9 cellular contexts compared by ENCODE assay signal in genomic region chr15:42735382-42736165, GRCh38. TPM values are rescaled to one million over a fixed set of nuclear protein-coding genes. Genes with fewer than 3 reads are reported as not detected.
DNase-seq lines count a peak whose midpoint lies in the region; ATAC-seq and TF ChIP-seq lines count a peak whose summit lies in the region.
"Had no signal": no experiment of that assay in that cellular context is flagged by ENCODE, and none has a peak within 500 bp of the region (broad histone marks: within the 10 kb centered on the region; RNA-seq: fewer than 3 reads in every experiment).

No MANE protein-coding gene starts in this region.

- H3K4me3 ChIP-seq in MM.1S (ENCODE audit: low read length) = peak overlapping the region; percentile 82
- peak overlapping the region; percentile 80 for H3K4me3 ChIP-seq in neural cell (ENCODE audit: low read length)

- no peaks in the 10 kb centered on the region; the same call in 1 of the 2 replicates for H3K36me3 ChIP-seq in MM.1S (replicated peaks; ENCODE audit: insufficient read depth, low read length)
- no peaks in the 10 kb centered on the region for H3K36me3 ChIP-seq in neural cell (ENCODE audit: insufficient read depth, low read length)

- H3K4me1 ChIP-seq in MM.1S (ENCODE audit: low read length) = peaks cover 6% of the 10 kb centered on the region; the same call in 1 of the 2 replicates

- peak overlapping the region; percentile 57 to 88 for H3K27ac Mint-ChIP-seq in effector memory CD8-positive, alpha-beta T cell

- CTCF ChIA-PET in GM10248 (lab: Yijun Ruan, JAX) = interaction anchor here (1.0 to 1.7 kb wide), 3 partner anchors 13 to 29 kb away, joined by 3 to 7 read pairs (median 3); no protein-coding TSS in a partner anchor

- H3K27ac ChIP-seq in C4-2B (peak overlapping the region; percentile 82), MM.1S (ENCODE audit: low read length) (no peak overlapping the region), neural cell (ENCODE audit: low read length) (no peak overlapping the region)

- no peak for DNase-seq in MM.1S
- no peak for DNase-seq in effector memory CD8-positive, alpha-beta T cell
- no peak for DNase-seq in AG08396 (ENCODE audit: low spot score)
- DNase-seq in T1000 (lab: John Stamatoyannopoulos, UW) = no peak
- no peak for DNase-seq in LoVo (ENCODE audit: low spot score)
- DNase-seq in GM10248 (ENCODE audit: extremely low spot score) = no peak
- DNase-seq: NCI-H187 had no signal

- H3K9me3 ChIP-seq in MM.1S (replicated peaks; ENCODE audit: insufficient read depth, low read length) (no peaks in the 10 kb centered on the region), neural cell (ENCODE audit: low read length) (no peaks in the 10 kb centered on the region)

- H3K4me2 ChIP-seq in MM.1S (ENCODE audit: low read depth, low read length) (peak overlapping the region; percentile 95), neural cell (ENCODE audit: low read length) (peak overlapping the region; percentile 71)

- H3K4me3 Mint-ChIP-seq in effector memory CD8-positive, alpha-beta T cell = peak overlapping the region; percentile 76 to 77

- no peak for TF ChIP-seq CTCF in C4-2B (conservative IDR thresholded peaks at IDR 0.05)
- TF ChIP-seq CTCF in MM.1S (IDR thresholded peaks at IDR 0.05; ENCODE audit: low read length) = no peak
- TF ChIP-seq CTCF in neural cell (IDR thresholded peaks at IDR 0.05; ENCODE audit: poor library complexity, severe bottlenecking) = no peak
- no peak for TF ChIP-seq CTCF in GM10248 (IDR thresholded peaks at IDR 0.05; ENCODE audit: control extremely low read depth, extremely low read depth, low read depth, missing control alignments)

- no peak for TF ChIP-seq EP300 in neural cell (conservative IDR thresholded peaks at IDR 0.05; ENCODE audit: poor library complexity, severe bottlenecking)

- H4K20me1 ChIP-seq in MM.1S (ENCODE audit: insufficient read depth, low read length) (no peaks in the 10 kb centered on the region), neural cell (ENCODE audit: insufficient read depth) (no peaks in the 10 kb centered on the region)

- ATAC-seq in effector memory CD8-positive, alpha-beta T cell (replicated peaks) = no peak

- H3K36me3 Mint-ChIP-seq in effector memory CD8-positive, alpha-beta T cell (ENCODE audit: insufficient read depth) = peaks cover 35% of the 10 kb centered on the region

- H3K79me2 ChIP-seq in MM.1S (ENCODE audit: low read length) (peaks cover 14% of the 10 kb centered on the region), neural cell (replicated peaks; ENCODE audit: insufficient read depth, low read length) (peaks cover 8% of the 10 kb centered on the region)

- POLR2A ChIA-PET in GM10248 (lab: Yijun Ruan, JAX) = interaction anchor here (0.5 kb wide), 1 partner anchor 882 kb away, joined by 4 read pairs; no protein-coding TSS in a partner anchor

- H2AFZ ChIP-seq in MM.1S (ENCODE audit: low read length) (0 out of 2 replicates have a peak overlapping the region, but pooled peaks have one; percentile 42), neural cell (ENCODE audit: low read depth, low read length) (no peak overlapping the region)

- no peaks in the 10 kb centered on the region for H3K27me3 Mint-ChIP-seq in effector memory CD8-positive, alpha-beta T cell

- peaks cover 5 to 16% of the 10 kb centered on the region in 2 donors for H3K4me1 Mint-ChIP-seq in effector memory CD8-positive, alpha-beta T cell (ENCODE audit: low read depth in 2 of 2)

- no peaks in the 10 kb centered on the region for H3K9me3 Mint-ChIP-seq in effector memory CD8-positive, alpha-beta T cell

- no peak for TF ChIP-seq RAD21 in neural cell (conservative IDR thresholded peaks at IDR 0.05)

- H3K27me3 ChIP-seq in MM.1S (replicated peaks; ENCODE audit: insufficient read depth, low read length) = no peaks in the 10 kb centered on the region
- H3K27me3 ChIP-seq in neural cell (ENCODE audit: insufficient read depth, low read depth, low read length) = no peaks in the 10 kb centered on the region

- H3K9me2 ChIP-seq in MM.1S (replicated peaks; ENCODE audit: insufficient read depth, low read length) (no peaks in the 10 kb centered on the region), neural cell (ENCODE audit: insufficient read depth, low read length) (no peaks in the 10 kb centered on the region)

- H3K9ac ChIP-seq in MM.1S (ENCODE audit: low read length) (peak overlapping the region; percentile 77; the same call in 1 of the 2 replicates), neural cell (ENCODE audit: low read length) (peak overlapping the region; percentile 82)

- peaks cover 4% of the 10 kb centered on the region; the same call in 1 of the 2 replicates for H3F3A ChIP-seq in MM.1S (ENCODE audit: insufficient read depth, low read length)
- H3F3A ChIP-seq in neural cell (ENCODE audit: insufficient read depth, low read length, poor library complexity, severe bottlenecking) = no peaks in the 10 kb centered on the region

TF ChIP-seq in neural cell, 6 proteins besides CTCF, POLR2A, EP300 and RAD21:
- TF ChIP-seq MXI1 (conservative IDR thresholded peaks at IDR 0.05; ENCODE audit: poor library complexity, severe bottlenecking) = no peak
- no peak for TF ChIP-seq TAF1 (IDR thresholded peaks at IDR 0.05; ENCODE audit: low read depth)
- TF ChIP-seq REST (IDR thresholded peaks at IDR 0.05; ENCODE audit: borderline replicate concordance) = no peak
- TF ChIP-seq POLR2AphosphoS5 (IDR thresholded peaks at IDR 0.05) = no peak
- TF ChIP-seq EZH2 (IDR thresholded peaks at IDR 0.05; ENCODE audit: borderline replicate concordance, insufficient read depth, low read length, poor library complexity, severe bottlenecking) = no peak
- no peak for TF ChIP-seq SMC3 (conservative IDR thresholded peaks at IDR 0.05; ENCODE audit: poor library complexity)

RNA-seq across cellular contexts. Expression of gene CDAN1, which starts 1.4 kb away (rescaled TPM):
- polyA plus RNA-seq in neural cell = 14.4 and 16.8 TPM in 2 replicates
- polyA minus RNA-seq in neural cell = 11.0 and 11.7 TPM in 2 replicates
